ENCODE assay signal across 1 cellular context in the genomic region with DNA sequence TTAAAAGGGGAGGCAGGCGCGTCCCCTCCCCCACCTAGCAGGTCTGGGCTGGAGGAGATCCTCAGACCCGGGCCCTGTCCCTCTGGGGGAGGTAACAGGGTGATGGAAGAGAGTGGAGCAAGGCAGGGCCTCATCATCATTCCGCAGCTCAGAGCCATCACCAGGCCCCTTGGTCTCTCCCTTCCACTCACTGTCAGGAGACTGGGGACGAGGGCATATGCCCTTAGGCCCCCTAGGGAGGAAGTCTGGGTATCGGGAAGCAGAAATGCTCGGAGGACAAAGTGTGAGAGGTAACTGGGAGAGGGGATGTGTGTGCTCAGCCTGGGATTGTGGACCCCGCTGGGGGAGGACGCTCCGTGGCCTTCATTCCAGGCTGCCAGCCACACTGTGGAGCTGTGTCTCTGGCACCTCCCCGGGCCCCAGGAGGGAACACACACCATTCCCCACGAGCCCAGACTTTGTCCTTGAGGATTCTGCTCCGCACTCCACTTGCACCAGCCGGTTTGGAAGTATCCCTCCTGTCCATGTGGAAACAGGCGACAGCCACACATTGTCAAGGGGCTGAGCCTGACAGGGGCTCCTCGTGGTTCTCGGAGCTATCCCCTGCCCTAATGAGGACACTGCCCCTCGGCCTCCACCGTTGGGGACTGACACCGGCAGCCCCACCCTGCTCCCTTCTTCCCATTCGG.
TF ChIP-seq lines count a peak whose summit lies in the region.

No MANE protein-coding gene starts in this region.

TF ChIP-seq in GM23338, 12 proteins besides CTCF, POLR2A, EP300 and RAD21 (continued from another document):
- TF ChIP-seq ZNF462 (CRISPR knock-in tag; IDR thresholded peaks at IDR 0.05) (no peak), CREB1 (CRISPR knock-in tag; IDR thresholded peaks at IDR 0.05; ENCODE audit: low read depth) (no peak), EZH2phosphoT487 (IDR thresholded peaks at IDR 0.05; ENCODE audit: unreplicated experiment) (no peak), EZH2 (IDR thresholded peaks at IDR 0.05; ENCODE audit: low read depth, unreplicated experiment) (no peak), STAT1 (IDR thresholded peaks at IDR 0.05; ENCODE audit: unreplicated experiment) (no peak), JUNB (IDR thresholded peaks at IDR 0.05; ENCODE audit: unreplicated experiment) (no peak), REST (IDR thresholded peaks at IDR 0.05; ENCODE audit: unreplicated experiment) (no peak), ETS1 (IDR thresholded peaks at IDR 0.05) (no peak), ZNF114 (CRISPR knock-in tag; IDR thresholded peaks at IDR 0.05) (no peak), NANOG (IDR thresholded peaks at IDR 0.05; ENCODE audit: borderline replicate concordance) (no peak), POLR2AphosphoS5 (IDR thresholded peaks at IDR 0.05; ENCODE audit: low read depth) (no peak)
